Comparison of ENCODE assay signal across 12 cellular contexts in genomic region chr12:100539209-100539608, GRCh38. TPM values are rescaled to one million over a fixed set of nuclear protein-coding genes. Genes with fewer than 3 reads are reported as not detected.
DNase-seq lines count a peak whose midpoint lies in the region; ATAC-seq and TF ChIP-seq lines count a peak whose summit lies in the region.
"Had no signal": no experiment of that assay in that cellular context is flagged by ENCODE, and none has a peak within 500 bp of the region (broad histone marks: within the 10 kb centered on the region; RNA-seq: fewer than 3 reads in every experiment).

No MANE protein-coding gene starts in this region.

- H3K9me3 Mint-ChIP-seq in activated naive CD4-positive, alpha-beta T cell treated with anti-CD3 and anti-CD28 coated beads for 36 hours, result no peaks in the 10 kb centered on the region
- peaks cover 4% of the 10 kb centered on the region for H3K9me3 Mint-ChIP-seq in progenitor cell of endocrine pancreas (ENCODE audit: low read depth)
- H3K9me3 Mint-ChIP-seq: dendritic cell treated with granulocyte-macrophage colony-stimulating factor and Interleukin-4, amounts not matched to agents 40 ng/mL and 50 ng/mL, for 4 days had no signal

- peaks cover 2% of the 10 kb centered on the region for H3K27me3 Mint-ChIP-seq in activated naive CD4-positive, alpha-beta T cell treated with anti-CD3 and anti-CD28 coated beads for 36 hours (ENCODE audit: low read depth)
- no peaks in the 10 kb centered on the region for H3K27me3 Mint-ChIP-seq in progenitor cell of endocrine pancreas

- peak; percentile 44 for DNase-seq in activated naive CD4-positive, alpha-beta T cell treated with anti-CD3 and anti-CD28 coated beads for 36 hours
- no peak for DNase-seq in activated naive CD4-positive, alpha-beta T cell treated with anti-CD3 and anti-CD28 coated beads, Interleukin-2, amount 50 U/mL, for 16 hours
- DNase-seq in OCI-LY7 (ENCODE audit: low spot score) (peak; percentile 15), dermis blood vessel endothelial cell (peak; percentile 62), progenitor cell of endocrine pancreas (ENCODE audit: low spot score, unreplicated experiment) (peak; percentile 67), DMS114 treated with DMSO at 0.1 percent for 48 hours (lab: John Stamatoyannopoulos, UW; ENCODE audit: unreplicated experiment) (no peak), right atrium auricular region (ENCODE audit: low spot score) (no peak)
- DNase-seq: NCI-H510A had no signal

- H3K4me1 ChIP-seq in OCI-LY7 (ENCODE audit: insufficient read depth, low read length, poor library complexity, severe bottlenecking), result no peaks in the 10 kb centered on the region
- H3K4me1 ChIP-seq in right atrium auricular region, result no peaks in the 10 kb centered on the region
- H3K4me1 ChIP-seq: BLaER1 treated with 17β-estradiol and CSF1 and Interleukin-3, amounts not matched to agents 10 nM and 100 nM had no signal

- no peaks in the 10 kb centered on the region for H3K36me3 ChIP-seq in OCI-LY7 (ENCODE audit: insufficient read depth, low read length)
- no peaks in the 10 kb centered on the region for H3K36me3 ChIP-seq in right atrium auricular region
- H3K36me3 ChIP-seq: BLaER1 treated with 17β-estradiol and CSF1 and Interleukin-3, amounts not matched to agents 10 nM and 100 nM had no signal

- no peaks in the 10 kb centered on the region for H3K79me2 ChIP-seq in OCI-LY7 (ENCODE audit: insufficient read depth, low read depth, low read length)

- H4K20me1 ChIP-seq in OCI-LY7 (ENCODE audit: insufficient read depth, low read length), result no peaks in the 10 kb centered on the region
- H4K20me1 ChIP-seq: BLaER1 treated with 17β-estradiol and CSF1 and Interleukin-3, amounts not matched to agents 10 nM and 100 nM had no signal

- ATAC-seq in GM19023 (IDR thresholded peaks at IDR 0.05; ENCODE audit: unreplicated experiment), result no peak

- H3K9me3 ChIP-seq in OCI-LY7 (ENCODE audit: low read length), result no peaks in the 10 kb centered on the region
- H3K9me3 ChIP-seq in right atrium auricular region, result no peaks in the 10 kb centered on the region
- H3K9me3 ChIP-seq: BLaER1 treated with 17β-estradiol and CSF1 and Interleukin-3, amounts not matched to agents 10 nM and 100 nM had no signal

- POLR2A ChIA-PET in OCI-LY7 (lab: Charles Lee), result no interaction called here

- no TSS peak for BruUV-seq in OCI-LY7 (replicated peaks; lab: Mats Ljungman, UMichigan)

- CTCF ChIA-PET in activated naive CD4-positive, alpha-beta T cell treated with anti-CD3 and anti-CD28 coated beads for 36 hours (lab: Charles Lee), result no interaction called here
- CTCF ChIA-PET in OCI-LY7 (lab: Charles Lee; ENCODE audit: unreplicated experiment), result no interaction called here

- no peaks in the 10 kb centered on the region for H3K4me1 Mint-ChIP-seq in activated naive CD4-positive, alpha-beta T cell treated with anti-CD3 and anti-CD28 coated beads for 36 hours (ENCODE audit: low read depth)
- H3K4me1 Mint-ChIP-seq in progenitor cell of endocrine pancreas (ENCODE audit: low read depth), result peaks cover 5% of the 10 kb centered on the region

- no peak overlapping the region for H3K27ac Mint-ChIP-seq in activated naive CD4-positive, alpha-beta T cell treated with anti-CD3 and anti-CD28 coated beads for 36 hours
- H3K27ac Mint-ChIP-seq in progenitor cell of endocrine pancreas, result no peak overlapping the region
- H3K27ac Mint-ChIP-seq: dendritic cell treated with granulocyte-macrophage colony-stimulating factor and Interleukin-4, amounts not matched to agents 40 ng/mL and 50 ng/mL, for 4 days had no signal

- TF ChIP-seq CTCF in OCI-LY7 (conservative IDR thresholded peaks at IDR 0.05; ENCODE audit: low read length) (no peak), progenitor cell of endocrine pancreas (IDR thresholded peaks at IDR 0.05; ENCODE audit: unreplicated experiment) (no peak), right atrium auricular region (IDR thresholded peaks at IDR 0.05) (no peak)

- H3K4me3 ChIP-seq in OCI-LY7 (ENCODE audit: low read depth, low read length, poor library complexity, severe bottlenecking) (no peak overlapping the region), right atrium auricular region (no peak overlapping the region)
- H3K4me3 ChIP-seq: BLaER1 treated with 17β-estradiol and CSF1 and Interleukin-3, amounts not matched to agents 10 nM and 100 nM; lung had no signal

- no peaks in the 10 kb centered on the region for H3K27me3 ChIP-seq in right atrium auricular region
- H3K27me3 ChIP-seq: BLaER1 treated with 17β-estradiol and CSF1 and Interleukin-3, amounts not matched to agents 10 nM and 100 nM had no signal

- H3K4me3 Mint-ChIP-seq in activated naive CD4-positive, alpha-beta T cell treated with anti-CD3 and anti-CD28 coated beads for 36 hours, result no peak overlapping the region
- no peak overlapping the region for H3K4me3 Mint-ChIP-seq in progenitor cell of endocrine pancreas (ENCODE audit: low read depth)
- H3K4me3 Mint-ChIP-seq: dendritic cell treated with granulocyte-macrophage colony-stimulating factor and Interleukin-4, amounts not matched to agents 40 ng/mL and 50 ng/mL, for 4 days had no signal

- no peaks in the 10 kb centered on the region for H3K9me2 ChIP-seq in OCI-LY7 (ENCODE audit: insufficient read depth, low read length)

- no peak overlapping the region for H2AFZ ChIP-seq in OCI-LY7 (ENCODE audit: low read length)

- no peaks in the 10 kb centered on the region for H3K36me3 Mint-ChIP-seq in activated naive CD4-positive, alpha-beta T cell treated with anti-CD3 and anti-CD28 coated beads for 36 hours (ENCODE audit: low read depth)
- no peaks in the 10 kb centered on the region for H3K36me3 Mint-ChIP-seq in progenitor cell of endocrine pancreas (ENCODE audit: insufficient read depth)

- H3K27ac ChIP-seq in OCI-LY7 (ENCODE audit: low read depth, low read length, poor library complexity, severe bottlenecking) (no peak overlapping the region), right atrium auricular region (no peak overlapping the region)
- H3K27ac ChIP-seq: BLaER1 treated with 17β-estradiol and CSF1 and Interleukin-3, amounts not matched to agents 10 nM and 100 nM had no signal

- no peak overlapping the region for H3K4me2 ChIP-seq in OCI-LY7 (ENCODE audit: low read length)
- H3K4me2 ChIP-seq: BLaER1 treated with 17β-estradiol and CSF1 and Interleukin-3, amounts not matched to agents 10 nM and 100 nM had no signal

- intact Hi-C loops in activated naive CD4-positive, alpha-beta T cell treated with anti-CD3 and anti-CD28 coated beads for 36 hours (cut with micrococcal nuclease), result no loop called here
- intact Hi-C loops in OCI-LY7 (cut with micrococcal nuclease; ENCODE audit: unreplicated experiment), result no loop called here

RNA-seq across cellular contexts. Expression of gene GAS2L3, which starts 34.3 kb away (rescaled TPM):
- total RNA-seq in activated naive CD4-positive, alpha-beta T cell treated with anti-CD3 and anti-CD28 coated beads for 36 hours, result 1 to 10 TPM; 4.7 to 5.5 TPM
- total RNA-seq in OCI-LY7 (2014; rRNA removed; shearing (Covaris generic)), result 9.5 and 13.5 TPM in 2 replicates
- total RNA-seq in OCI-LY7 (2022), result 19.3 and 21.5 TPM in 2 replicates
- total RNA-seq in dermis blood vessel endothelial cell, result 19.9 and 27.7 TPM in 2 replicates
- total RNA-seq in progenitor cell of endocrine pancreas, result 55.1 and 56.8 TPM in 2 replicates
- 1 to 10 TPM; 1.2 to 2.2 TPM for total RNA-seq in right atrium auricular region

Comparison
In these comparisons a context has a peak if more than half of its experiments do, and no peak if none do; other contexts are left out.
1. DNase-seq: peak in activated naive CD4-positive, alpha-beta T cell treated with anti-CD3 and anti-CD28 coated beads for 36 hours (single experiment), OCI-LY7 (single experiment), dermis blood vessel endothelial cell (single experiment) and progenitor cell of endocrine pancreas (single experiment); none in activated naive CD4-positive, alpha-beta T cell treated with anti-CD3 and anti-CD28 coated beads, Interleukin-2, amount 50 U/mL, for 16 hours (single experiment), DMS114 treated with DMSO at 0.1 percent for 48 hours (single experiment) and right atrium auricular region (single experiment).